ENCODE assay signal across 22 cellular contexts in genomic region chr2:133769036-133769435, GRCh38.
DNase-seq lines count a peak whose midpoint lies in the region; ATAC-seq lines count a peak whose summit lies in the region.
"Had no signal": no experiment of that assay in that cellular context is flagged by ENCODE, and none has a peak within 500 bp of the region (broad histone marks: within the 10 kb centered on the region; RNA-seq: fewer than 3 reads in every experiment).

No MANE protein-coding gene starts in this region.

- H3K36me3 ChIP-seq in BLaER1, result no peaks in the 10 kb centered on the region
- H3K36me3 ChIP-seq: BE2C had no signal

- ATAC-seq in GM21526 (IDR thresholded peaks at IDR 0.05; ENCODE audit: low FRiP score, unreplicated experiment), result no peak
- ATAC-seq: A549; CD8-positive, alpha-beta T cell; GM23338; HCT116 had no signal

- no peak overlapping the region for H3K9ac ChIP-seq in BLaER1

- H3K4me1 ChIP-seq in BLaER1, result peaks cover 11% of the 10 kb centered on the region
- H3K4me1 ChIP-seq: BE2C had no signal

- no peak overlapping the region for H3K4me3 ChIP-seq in BLaER1
- H3K4me3 ChIP-seq: A549, GM23338 had no signal

- DNase-seq in G401 (ENCODE audit: low spot score) (peak; percentile 59), KBM-7 (peak; percentile 4), cerebellum (ENCODE audit: low spot score) (peak; percentile 16), posterior cingulate gyrus (no peak), T1000 (lab: John Stamatoyannopoulos, UW) (no peak), activated gamma-delta T cell (lab: John Stamatoyannopoulos, UW) (no peak)
- DNase-seq: 8988T; ACHN; AML-193; Caco-2; CD4-positive, CD25-positive, alpha-beta regulatory T cell; CD8-positive, alpha-beta T cell; DMS153; DND-41; H9 had no signal

- H3K27ac ChIP-seq in BLaER1, result no peak overlapping the region
- H3K27ac ChIP-seq: A549, C4-2B had no signal

- no peaks in the 10 kb centered on the region for H3K9me3 ChIP-seq in BLaER1
- H3K9me3 ChIP-seq: A549, BE2C, Caco-2 had no signal

- intact Hi-C loops in posterior cingulate gyrus (cut with DNase I), result no loop called here

- in situ Hi-C loops in G401 (cut with HindIII; ENCODE audit: low sequenced_read_pairs), result no loop called here
- in situ Hi-C loops in KBM-7 (cut with MboI; ENCODE audit: low pct_unique_long_range_greater_than_20kb, low sequenced_read_pairs), result no loop called here

- no peaks in the 10 kb centered on the region for H4K20me1 ChIP-seq in BLaER1

- 0 out of 2 replicates have a peak overlapping the region, but pooled peaks have one; percentile 13 for H3K4me2 ChIP-seq in BLaER1
- H3K4me2 ChIP-seq: A549, GM23338 had no signal

- no peaks in the 10 kb centered on the region for H3K27me3 ChIP-seq in BLaER1
- H3K27me3 ChIP-seq: BE2C had no signal

Comparison
In these comparisons a context has a peak if more than half of its experiments do, and no peak if none do; other contexts are left out.
1. DNase-seq: peak in G401 (single experiment), KBM-7 (single experiment) and cerebellum (single experiment); none in posterior cingulate gyrus (0 of 10), T1000 (single experiment) and activated gamma-delta T cell (single experiment).